In the genomic region with DNA sequence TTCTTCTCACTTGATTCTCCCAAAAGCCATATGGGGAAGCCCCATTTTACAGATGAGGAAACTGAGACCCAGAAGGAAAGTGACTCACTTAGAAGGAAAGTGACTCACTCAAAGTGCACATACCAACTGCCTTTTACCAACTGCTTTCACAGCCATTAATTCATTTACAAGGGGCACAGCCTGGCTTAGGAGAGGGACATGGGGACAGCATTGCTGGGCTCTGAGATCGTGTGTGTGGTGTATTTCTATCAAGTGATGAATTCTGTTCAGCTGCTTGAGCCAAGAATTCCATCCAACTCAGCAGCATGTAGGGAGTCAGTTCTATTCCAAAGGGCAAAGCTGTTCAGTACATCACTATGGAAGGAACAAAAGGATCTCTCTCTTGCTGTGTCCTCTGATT, we compare ENCODE assay signal across 1 cellular context.
TF ChIP-seq lines count a peak whose summit lies in the region.

No MANE protein-coding gene starts in this region.

TF ChIP-seq in K562, 482 proteins besides CTCF, POLR2A, EP300 and RAD21:
- TF ChIP-seq SMAD4 (CRISPR knock-in tag; conservative IDR thresholded peaks at IDR 0.05) (no peak), RBM25 (IDR thresholded peaks at IDR 0.05; ENCODE audit: low read depth, low read length, severe bottlenecking) (peak; percentile 84), BCOR (IDR thresholded peaks at IDR 0.05) (peak; percentile 40; the same call in 1 of the 2 replicates)
